ENCODE assay signal across 8 cellular contexts in the genomic region with DNA sequence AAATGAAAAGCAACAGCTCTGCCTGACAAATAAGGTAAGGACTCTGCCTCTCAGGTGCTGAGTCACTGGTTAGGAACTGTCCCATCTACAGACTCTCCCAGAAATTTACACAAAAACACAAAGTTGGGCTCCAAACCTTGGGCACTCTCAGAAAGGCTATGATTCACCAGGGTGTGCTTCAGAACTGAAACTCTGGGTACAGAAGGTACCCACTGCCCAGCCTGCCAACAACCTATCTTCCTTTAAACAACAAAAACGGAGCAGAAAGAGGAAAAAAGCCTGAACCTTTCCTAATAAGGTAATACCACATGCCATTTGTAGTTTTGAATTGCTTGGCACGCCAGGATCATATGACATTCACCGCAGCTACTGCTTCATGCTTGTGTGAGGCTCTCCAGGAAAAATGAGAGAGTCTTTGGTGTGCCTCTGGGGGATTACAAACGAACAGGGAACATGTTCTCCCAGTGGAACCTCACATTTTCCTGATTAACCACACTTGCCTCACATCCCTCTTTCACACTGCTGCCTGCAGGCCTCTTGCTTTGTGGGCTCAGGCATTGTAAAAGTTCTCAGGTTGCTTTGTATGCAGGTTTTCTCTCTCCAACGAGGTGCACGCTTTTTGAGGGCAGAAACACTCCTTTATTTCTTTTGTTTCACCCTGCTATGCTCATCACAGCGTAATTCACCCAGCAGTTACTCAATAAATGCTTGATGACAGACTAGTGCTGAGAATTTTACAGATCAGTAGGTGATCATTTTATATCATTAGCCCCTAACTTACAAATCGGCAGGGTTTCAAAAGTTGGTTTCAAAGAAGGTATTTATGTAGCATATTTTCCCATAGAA.
DNase-seq lines count a peak whose midpoint lies in the region; ATAC-seq, FAIRE-seq and TF ChIP-seq lines count a peak whose summit lies in the region.

No MANE protein-coding gene starts in this region.

- TF ChIP-seq EP300 in HepG2 (IDR thresholded peaks at IDR 0.05; ENCODE audit: low read depth in 2 of 2, low read length in 2 of 2), result no peak
- TF ChIP-seq EP300 in HepG2 (CRISPR knock-in tag; IDR thresholded peaks at IDR 0.05; ENCODE audit: borderline replicate concordance), result no peak
- TF ChIP-seq EP300 in tibial nerve (IDR thresholded peaks at IDR 0.05), result peak; percentile 41 to 83

- no peak for TF ChIP-seq CTCF in brain microvascular endothelial cell (IDR thresholded peaks at IDR 0.05; ENCODE audit: low read depth, low read length, missing control alignments)
- TF ChIP-seq CTCF in HepG2 (CRISPR knock-in tag; IDR thresholded peaks at IDR 0.05), result no peak
- no peak for TF ChIP-seq CTCF in tibial nerve (IDR thresholded peaks at IDR 0.05)

- H3K9me3 ChIP-seq in ES-I3 (ENCODE audit: control insufficient read depth, insufficient read depth, low read length), result no peaks in the 10 kb centered on the region
- H3K9me3 ChIP-seq in HUES64 (ENCODE audit: insufficient read depth, low read depth, low read length), result no peaks in the 10 kb centered on the region
- H3K9me3 ChIP-seq in HepG2 (ENCODE audit: low read length), result no peaks in the 10 kb centered on the region
- H3K9me3 ChIP-seq in tibial nerve, result no peaks in the 10 kb centered on the region

- H3K4me1 ChIP-seq in ES-I3 (ENCODE audit: insufficient read depth, low read length), result peaks cover 60% of the 10 kb centered on the region
- peaks cover 62% of the 10 kb centered on the region for H3K4me1 ChIP-seq in HUES64 (ENCODE audit: insufficient read depth, low read length)
- H3K4me1 ChIP-seq in HepG2 (ENCODE audit: insufficient read depth, low read length), result peaks cover 79% of the 10 kb centered on the region
- H3K4me1 ChIP-seq in tibial nerve, result peaks cover 8 to 66% (median 31%) of the 10 kb centered on the region in 4 donors

- POLR2A ChIA-PET in HepG2 (lab: Yijun Ruan, JAX), result interaction anchor here (0.7 to 1.5 kb wide), 3 partner anchors 10 to 64 kb away, joined by 3 to 4 read pairs (median 4); no protein-coding TSS in a partner anchor

- H3K79me2 ChIP-seq in HepG2 (ENCODE audit: insufficient read depth, low read length), result no peaks in the 10 kb centered on the region

- in situ Hi-C loops in brain microvascular endothelial cell (cut with HindIII; ENCODE audit: low pct_ligation_motif_present, low sequenced_read_pairs) (loop anchor here (25.0 kb wide), 1 partner anchor 213 kb away; no protein-coding TSS in a partner anchor), HepG2 (cut with HindIII; ENCODE audit: extremely low pct_ligation_motif_present, low pct_unique_long_range_greater_than_20kb) (no loop called here)

- TF ChIP-seq RAD21 in HepG2 (CRISPR knock-in tag; IDR thresholded peaks at IDR 0.05), result no peak

- CTCF ChIA-PET in HepG2 (lab: Yijun Ruan, JAX; ENCODE audit: low intra/inter-chr PET ratio, low total read pairs), result no interaction called here

- WGBS in HUES64, result 25% methylated on average over 7 of the region's 8 CpGs
- 33% methylated on average over 8 of the region's 8 CpGs for WGBS in HepG2 (ENCODE audit: low lambda C conversion rate)
- 43 to 48% methylated on average over 8 of the region's 8 CpGs for WGBS in tibial nerve, 2 donors

- peak overlapping the region; percentile 16; the same call in 1 of the 2 replicates for H3K9ac ChIP-seq in ES-I3 (ENCODE audit: low read depth, low read length)
- peak overlapping the region; percentile 70 for H3K9ac ChIP-seq in HUES64 (ENCODE audit: low read depth, low read length)
- no peak overlapping the region; the same call in 1 of the 2 replicates for H3K9ac ChIP-seq in HepG2 (ENCODE audit: insufficient read depth, low read depth, low read length)

- H4K20me1 ChIP-seq in HepG2 (ENCODE audit: insufficient read depth, low read length), result no peaks in the 10 kb centered on the region

- no peaks in the 10 kb centered on the region for H3K27me3 ChIP-seq in HUES64 (ENCODE audit: insufficient read depth, low read length)
- no peaks in the 10 kb centered on the region for H3K27me3 ChIP-seq in brain microvascular endothelial cell (replicated peaks)
- H3K27me3 ChIP-seq in HepG2 (ENCODE audit: control insufficient read depth in 1 of 2, insufficient read depth in 2 of 2, low read length in 2 of 2), result no peaks in the 10 kb centered on the region
- H3K27me3 ChIP-seq in tibial nerve, result no peaks in the 10 kb centered on the region

- peak overlapping the region; percentile 70 for H2AFZ ChIP-seq in HepG2 (ENCODE audit: low read length)

- H3K27ac ChIP-seq in HUES64 (ENCODE audit: low read depth, low read length) (peak overlapping the region; percentile 85), brain microvascular endothelial cell (peak overlapping the region; percentile 90), HepG2 (ENCODE audit: extremely low read length, insufficient read depth, low read length) (no peak overlapping the region), tibial nerve (peak overlapping the region; percentile 65 to 89 (median 78))

- TF ChIP-seq POLR2A in HepG2 (IDR thresholded peaks at IDR 0.05; ENCODE audit: insufficient read depth in 1 of 2, low read depth in 2 of 2, low read length in 2 of 2) (no peak), tibial nerve (IDR thresholded peaks at IDR 0.05) (no peak)

- ATAC-seq in HepG2 (peak; percentile 24; the same call in 2 of the 3 replicates), HG02763 (IDR thresholded peaks at IDR 0.05; ENCODE audit: unreplicated experiment) (no peak), HG03469 (IDR thresholded peaks at IDR 0.05; ENCODE audit: unreplicated experiment) (no peak)

- H3K36me3 ChIP-seq in ES-I3 (ENCODE audit: insufficient read depth, low read length) (no peaks in the 10 kb centered on the region), HUES64 (ENCODE audit: insufficient read depth, low read length) (no peaks in the 10 kb centered on the region), brain microvascular endothelial cell (replicated peaks) (no peaks in the 10 kb centered on the region), HepG2 (replicated peaks in 1 of 2; ENCODE audit: control insufficient read depth in 1 of 2, insufficient read depth in 2 of 2, low read length in 2 of 2) (no peaks in the 10 kb centered on the region), tibial nerve (no peaks in the 10 kb centered on the region)

- intact Hi-C loops in HepG2 (cut with micrococcal nuclease; ENCODE audit: unreplicated experiment), result loop anchor here (1.0 kb wide), 1 partner anchor 25 kb away; no protein-coding TSS in a partner anchor

- no TSS peak for BruUV-seq in HepG2 (replicated peaks; lab: Mats Ljungman, UMichigan)

- H3K4me3 ChIP-seq in HUES64 (ENCODE audit: low read length) (peak overlapping the region; percentile 18; the same call in 1 of the 2 replicates), brain microvascular endothelial cell (ENCODE audit: low read depth, low read length) (no peak overlapping the region), HepG2 (replicated peaks in 1 of 3; ENCODE audit: insufficient read depth in 1 of 3, low read depth in 2 of 3, low read length in 3 of 3) (0 out of 6 replicates have a peak overlapping the region, but pooled peaks of 1 of the 3 experiments have one; percentile 5), tibial nerve (no peak overlapping the region)

- peak overlapping the region; percentile 54 for H3K4me2 ChIP-seq in HepG2 (ENCODE audit: low read depth, low read length)

- DNase-seq in brain microvascular endothelial cell (peak; percentile 88), HepG2 (ENCODE audit: low spot score) (no peak), tibial nerve (ENCODE audit: low spot score in 2 of 2) (peak in 1 of 2 donors; percentile 22), D341Med (ENCODE audit: low spot score) (no peak)

- no peak for FAIRE-seq in HepG2 (lab: Jason Lieb, UNC)

TF ChIP-seq in HepG2, 621 proteins besides CTCF, POLR2A, EP300 and RAD21 (continues in another document):
- TF ChIP-seq NFE2L2 (IDR thresholded peaks at IDR 0.05; ENCODE audit: low read length) (peak; percentile 66; the same call in 1 of the 2 replicates), PHF5A (CRISPR knock-in tag; IDR thresholded peaks at IDR 0.05; ENCODE audit: low read depth, unreplicated experiment) (no peak), ADNP (CRISPR knock-in tag; IDR thresholded peaks at IDR 0.05) (no peak), ZNF337 (CRISPR knock-in tag; IDR thresholded peaks at IDR 0.05; ENCODE audit: borderline replicate concordance, low read depth) (no peak), SRF (IDR thresholded peaks at IDR 0.05; ENCODE audit: low read depth, low read length) (peak; percentile 70; the same call in 1 of the 2 replicates), POLR2G (IDR thresholded peaks at IDR 0.05; ENCODE audit: low read depth, low read length) (no peak), NR3C1 (CRISPR knock-in tag; IDR thresholded peaks at IDR 0.05) (no peak), ZNF367 (CRISPR knock-in tag; IDR thresholded peaks at IDR 0.05; ENCODE audit: borderline replicate concordance) (no peak), HIVEP1 (CRISPR knock-in tag; IDR thresholded peaks at IDR 0.05) (no peak), FOSL2 (CRISPR knock-in tag; IDR thresholded peaks at IDR 0.05) (peak; percentile 39; the same call in 1 of the 2 replicates), SOX6 (IDR thresholded peaks at IDR 0.05) (no peak), SOX6 (CRISPR knock-in tag; IDR thresholded peaks at IDR 0.05) (no peak)
- TF ChIP-seq, protein P1, sequence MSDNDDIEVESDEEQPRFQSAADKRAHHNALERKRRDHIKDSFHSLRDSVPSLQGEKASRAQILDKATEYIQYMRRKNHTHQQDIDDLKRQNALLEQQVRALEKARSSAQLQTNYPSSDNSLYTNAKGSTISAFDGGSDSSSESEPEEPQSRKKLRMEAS (IDR thresholded peaks at IDR 0.05), result peak; percentile 32; the same call in 1 of the 2 replicates
- TF ChIP-seq, protein P2, sequence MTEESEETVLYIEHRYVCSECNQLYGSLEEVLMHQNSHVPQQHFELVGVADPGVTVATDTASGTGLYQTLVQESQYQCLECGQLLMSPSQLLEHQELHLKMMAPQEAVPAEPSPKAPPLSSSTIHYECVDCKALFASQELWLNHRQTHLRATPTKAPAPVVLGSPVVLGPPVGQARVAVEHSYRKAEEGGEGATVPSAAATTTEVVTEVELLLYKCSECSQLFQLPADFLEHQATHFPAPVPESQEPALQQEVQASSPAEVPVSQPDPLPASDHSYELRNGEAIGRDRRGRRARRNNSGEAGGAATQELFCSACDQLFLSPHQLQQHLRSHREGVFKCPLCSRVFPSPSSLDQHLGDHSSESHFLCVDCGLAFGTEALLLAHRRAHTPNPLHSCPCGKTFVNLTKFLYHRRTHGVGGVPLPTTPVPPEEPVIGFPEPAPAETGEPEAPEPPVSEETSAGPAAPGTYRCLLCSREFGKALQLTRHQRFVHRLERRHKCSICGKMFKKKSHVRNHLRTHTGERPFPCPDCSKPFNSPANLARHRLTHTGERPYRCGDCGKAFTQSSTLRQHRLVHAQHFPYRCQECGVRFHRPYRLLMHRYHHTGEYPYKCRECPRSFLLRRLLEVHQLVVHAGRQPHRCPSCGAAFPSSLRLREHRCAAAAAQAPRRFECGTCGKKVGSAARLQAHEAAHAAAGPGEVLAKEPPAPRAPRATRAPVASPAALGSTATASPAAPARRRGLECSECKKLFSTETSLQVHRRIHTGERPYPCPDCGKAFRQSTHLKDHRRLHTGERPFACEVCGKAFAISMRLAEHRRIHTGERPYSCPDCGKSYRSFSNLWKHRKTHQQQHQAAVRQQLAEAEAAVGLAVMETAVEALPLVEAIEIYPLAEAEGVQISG (CRISPR knock-in tag; IDR thresholded peaks at IDR 0.05), result peak; percentile 26; the same call in 1 of the 2 replicates
